ENCODE assay signal across 8 cellular contexts in genomic region chr13:20118268-20119140, GRCh38. TPM values are rescaled to one million over a fixed set of nuclear protein-coding genes. Genes with fewer than 3 reads are reported as not detected.
A peak's percentile ranks its signal among the peaks of the same experiment; 100 is the strongest.
DNase-seq lines count a peak whose midpoint lies in the region; TF ChIP-seq lines count a peak whose summit lies in the region.

No MANE protein-coding gene starts in this region.

- H3K27me3 Mint-ChIP-seq in brain: peaks cover 17% of the 10 kb centered on the region

- peak overlapping the region; percentile 65 for H3K4me3 ChIP-seq in H7 (ENCODE audit: insufficient read depth, low read depth, low read length)
- peak overlapping the region; percentile 42 to 51 for H3K4me3 ChIP-seq in SK-N-SH (ENCODE audit: low read depth in 2 of 2, low read length in 1 of 2)
- H3K4me3 ChIP-seq in spleen: peak overlapping the region; percentile 42 to 81 (median 57)

- H3K9me2 ChIP-seq in SK-N-SH: no peaks in the 10 kb centered on the region

- H3K9me3 ChIP-seq in SK-N-SH (no peaks in the 10 kb centered on the region), spleen (no peaks in the 10 kb centered on the region)

- H3K27ac ChIP-seq in SK-N-SH (ENCODE audit: low read depth in 2 of 2, low read length in 1 of 2) (no peak overlapping the region), spleen (peak overlapping the region in 6 of 8 donors; percentile 53 to 86 (median 70))

- no peaks in the 10 kb centered on the region for H3K36me3 Mint-ChIP-seq in brain

- H3F3A ChIP-seq in SK-N-SH (replicated peaks; ENCODE audit: insufficient read depth): no peaks in the 10 kb centered on the region

- no peak for TF ChIP-seq RAD21 in SK-N-SH (IDR thresholded peaks at IDR 0.05; ENCODE audit: low read length)

- H3K9me3 Mint-ChIP-seq in brain: peaks cover 0 to 2% (median 0%) of the 10 kb centered on the region in 5 experiments

- peak overlapping the region in 3 of 5 experiments; percentile 59 to 89 (median 79) for H3K27ac Mint-ChIP-seq in brain

- peak overlapping the region; percentile 62 for H3K4me2 ChIP-seq in SK-N-SH

- H3K4me1 ChIP-seq in SK-N-SH (ENCODE audit: control insufficient read depth in 1 of 2, insufficient read depth in 2 of 2, low read depth in 1 of 2, low read length in 1 of 2) (peaks cover 0 to 3% of the 10 kb centered on the region in 2 experiments; a peak in 1 of 4 replicates), spleen (peaks cover 0 to 29% (median 14%) of the 10 kb centered on the region in 6 donors)

- H3K4me3 Mint-ChIP-seq in brain: peak overlapping the region; percentile 56 to 79 (median 73)

- peaks cover 23% of the 10 kb centered on the region for H3K4me1 Mint-ChIP-seq in brain

- no peak for TF ChIP-seq EP300 in SK-N-SH (IDR thresholded peaks at IDR 0.05; ENCODE audit: borderline replicate concordance in 1 of 2, low read depth in 1 of 2, low read length in 1 of 2)

- POLR2A ChIA-PET in SK-N-SH (lab: Yijun Ruan, JAX): interaction anchor here (1.0 kb wide), 1 partner anchor 12 kb away, joined by 3 read pairs; no protein-coding TSS in a partner anchor

- H4K20me1 ChIP-seq in SK-N-SH (ENCODE audit: insufficient read depth): no peaks in the 10 kb centered on the region

- H3K36me3 ChIP-seq in H7 (replicated peaks; ENCODE audit: control insufficient read depth, insufficient read depth, low read length): no peaks in the 10 kb centered on the region
- no peaks in the 10 kb centered on the region for H3K36me3 ChIP-seq in SK-N-SH (replicated peaks in 1 of 2; ENCODE audit: control insufficient read depth in 1 of 2, insufficient read depth in 2 of 2, low read length in 1 of 2)
- no peaks in the 10 kb centered on the region for H3K36me3 ChIP-seq in spleen

- H2AFZ ChIP-seq in SK-N-SH (ENCODE audit: low read depth): peak overlapping the region; percentile 65; the same call in 1 of the 2 replicates

- CTCF ChIA-PET in SK-N-SH (lab: Yijun Ruan, JAX): interaction anchor here (0.7 to 3.0 kb wide), 7 partner anchors 9 to 31 kb away, joined by 3 to 19 read pairs (median 3); no protein-coding TSS in a partner anchor

- no peak for TF ChIP-seq POLR2A in spleen (IDR thresholded peaks at IDR 0.05)

- 16% methylated on average over 42 of the region's 55 CpGs for WGBS in SK-N-SH (ENCODE audit: low lambda C conversion rate)
- WGBS in spleen, 5 donors: 2 to 7% (median 3%) methylated on average over 35 to 54 of the region's 55 CpGs

- no peak overlapping the region for H3K9ac ChIP-seq in SK-N-SH

- DNase-seq in DMS53 (lab: John Stamatoyannopoulos, UW) (peak; percentile 91), H7 (peak; percentile 80), SK-N-SH (peak; percentile 71), iPS-NIHi7 (ENCODE audit: extremely low spot score) (peak; percentile 49), spleen (peak; percentile 80), DMS79 (lab: John Stamatoyannopoulos, UW) (no peak), OCI-M2 (lab: John Stamatoyannopoulos, UW; ENCODE audit: unreplicated experiment) (no peak)

- no peak for TF ChIP-seq CTCF in SK-N-SH (IDR thresholded peaks at IDR 0.05)
- TF ChIP-seq CTCF in brain (conservative IDR thresholded peaks at IDR 0.05): peak in 1 of 2 experiments; percentile 50
- TF ChIP-seq CTCF in spleen (IDR thresholded peaks at IDR 0.05 in 8 of 11, conservative IDR thresholded peaks at IDR 0.05 in 3 of 11): peak in 2 of 11 experiments; percentile 16 to 17

- intact Hi-C loops in spleen (cut with DNase I; ENCODE audit: low total_unique reads): no loop called here

- H3K79me2 ChIP-seq in SK-N-SH (ENCODE audit: insufficient read depth): no peaks in the 10 kb centered on the region

- peaks cover 3% of the 10 kb centered on the region; the same call in 1 of the 2 replicates for H3K27me3 ChIP-seq in H7 (ENCODE audit: control insufficient read depth, insufficient read depth, low read length)
- no peaks in the 10 kb centered on the region for H3K27me3 ChIP-seq in SK-N-SH (ENCODE audit: insufficient read depth)
- peaks cover 0 to 18% (median 0%) of the 10 kb centered on the region in 7 donors for H3K27me3 ChIP-seq in spleen (replicated peaks in 1 of 7)

TF ChIP-seq in SK-N-SH, 30 proteins besides CTCF, POLR2A, EP300 and RAD21:
- peak; percentile 30; the same call in 1 of the 2 replicates for TF ChIP-seq YY1 (IDR thresholded peaks at IDR 0.05; ENCODE audit: low read depth)
- no peak for TF ChIP-seq MAX (IDR thresholded peaks at IDR 0.05; ENCODE audit: low read depth)

RNA-seq across cellular contexts. Expression of gene GJA3, which starts 42.3 kb away (rescaled TPM):
- 0.03 and 0.15 TPM in 2 replicates for total RNA-seq in H7 (2014; rRNA removed; shearing (Covaris generic))
- polyA plus RNA-seq in SK-N-SH (2012; rRNA removed): not detected in 2 replicates
- polyA plus RNA-seq in SK-N-SH (2012; cell fraction: cytosol; rRNA removed): not detected in 2 replicates
- not detected in 2 replicates for polyA plus RNA-seq in SK-N-SH (2012; cell fraction: nucleus; rRNA removed)
- not detected for polyA plus RNA-seq in brain (ENCODE audit: insufficient read depth, low read depth, low replicate concordance)
- under 1 TPM; 0.12 to 0.43 (median 0.26) TPM for total RNA-seq in spleen
- under 1 TPM; 0.15 to 0.26 (median 0.24) TPM for polyA plus RNA-seq in spleen

Comparison
In these comparisons a context has a peak if more than half of its experiments do, and no peak if none do; other contexts are left out.
1. DNase-seq: peak in DMS53 (single experiment), H7 (single experiment), SK-N-SH (single experiment), iPS-NIHi7 (single experiment) and spleen (single experiment); none in DMS79 (single experiment) and OCI-M2 (single experiment).
2. H3K27ac ChIP-seq: peak in spleen (6 of 8); none in SK-N-SH (0 of 2).
3. Peak in every context shown above with its lines, with median percentiles within 50 percentile points of each other: H3K4me3 ChIP-seq.